18 cellular contexts compared by ENCODE assay signal in genomic region chr5:72149742-72150141, GRCh38. TPM values are rescaled to one million over a fixed set of nuclear protein-coding genes. Genes with fewer than 3 reads are reported as not detected.
DNase-seq lines count a peak whose midpoint lies in the region; ATAC-seq, FAIRE-seq and TF ChIP-seq lines count a peak whose summit lies in the region.
"Had no signal": no experiment of that assay in that cellular context is flagged by ENCODE, and none has a peak within 500 bp of the region (broad histone marks: within the 10 kb centered on the region; RNA-seq: fewer than 3 reads in every experiment).

No MANE protein-coding gene starts in this region.

- H3K27ac ChIP-seq in HepG2 (ENCODE audit: extremely low read length, insufficient read depth, low read length) (no peak overlapping the region), right lobe of liver (no peak overlapping the region), K562 (ENCODE audit: extremely low read depth, low read depth, low read length) (no peak overlapping the region), gastroesophageal sphincter (peak overlapping the region; percentile 75 to 89 (median 82))
- H3K27ac ChIP-seq: breast epithelium had no signal

- H3K4me2 ChIP-seq in HepG2 (ENCODE audit: low read depth, low read length) (no peak overlapping the region), K562 (ENCODE audit: insufficient read depth, low read length) (no peak overlapping the region)

- WGBS in HepG2 (ENCODE audit: low lambda C conversion rate) = 94% methylated on average over 2 of the region's 2 CpGs
- WGBS in right lobe of liver (ENCODE audit: insufficient coverage, low coverage, low lambda C conversion rate, missing lambda C conversion rate) = 90% methylated on average over 2 of the region's 2 CpGs
- 90% methylated on average over 2 of the region's 2 CpGs for WGBS in K562 (ENCODE audit: insufficient coverage, low coverage, missing lambda C conversion rate)
- WGBS in gastroesophageal sphincter (ENCODE audit: low coverage in 1 of 2), 2 donors = 67 to 77% methylated on average over 2 of the region's 2 CpGs

- H2AFZ ChIP-seq in HepG2 (ENCODE audit: low read length) (no peak overlapping the region), K562 (ENCODE audit: low read depth, low read length) (no peak overlapping the region)

- H3K36me3 ChIP-seq in HepG2 (replicated peaks in 1 of 2; ENCODE audit: control insufficient read depth in 1 of 2, insufficient read depth in 2 of 2, low read length in 2 of 2) = no peaks in the 10 kb centered on the region
- H3K36me3 ChIP-seq in right lobe of liver = no peaks in the 10 kb centered on the region
- H3K36me3 ChIP-seq in K562 (ENCODE audit: control insufficient read depth, insufficient read depth, low read length) = no peaks in the 10 kb centered on the region; the same call in 1 of the 3 replicates
- H3K36me3 ChIP-seq in gastroesophageal sphincter = no peaks in the 10 kb centered on the region
- H3K36me3 ChIP-seq: breast epithelium had no signal

- intact Hi-C loops in HepG2 (cut with micrococcal nuclease; ENCODE audit: unreplicated experiment) (no loop called here), right lobe of liver (cut with DNase I) (loop anchor here in 1 of 2 donors (10.0 kb wide), 1 partner anchor 165 kb away; no protein-coding TSS in a partner anchor), K562 (cut with micrococcal nuclease) (no loop called here)

- DNase-seq in HepG2 (ENCODE audit: low spot score) (no peak), right lobe of liver (no peak), K562 (ENCODE audit: extremely low read depth in 1 of 4, low spot score in 3 of 4) (no peak), COR-L47 (lab: John Stamatoyannopoulos, UW) (no peak), NCI-H1694 (lab: John Stamatoyannopoulos, UW) (no peak)
- DNase-seq: activated CD8-positive, alpha-beta memory T cell treated with anti-CD3 and anti-CD28 coated beads, Interleukin-2, amount 50 U/mL, for 4 hours; activated naive CD4-positive, alpha-beta T cell; heart left ventricle; MM.1S; NCI-H2081; NCI-H748 treated with DMSO at 0.1 percent for 48 hours; posterior cingulate gyrus; stimulated activated CD4-positive, alpha-beta T cell treated with anti-CD3 and anti-CD28 coated beads, Interleukin-15, amount 100 ng/mL, for 24 hours; substantia nigra had no signal

- H3K9me3 ChIP-seq in HepG2 (ENCODE audit: low read length) = no peaks in the 10 kb centered on the region
- H3K9me3 ChIP-seq in right lobe of liver = no peaks in the 10 kb centered on the region
- no peaks in the 10 kb centered on the region for H3K9me3 ChIP-seq in K562 (replicated peaks; ENCODE audit: control insufficient read depth, insufficient read depth, low read depth, low read length)
- no peaks in the 10 kb centered on the region for H3K9me3 ChIP-seq in gastroesophageal sphincter
- H3K9me3 ChIP-seq: breast epithelium had no signal

- H3K4me1 ChIP-seq in HepG2 (ENCODE audit: insufficient read depth, low read length) (peaks cover 21% of the 10 kb centered on the region), right lobe of liver (no peaks in the 10 kb centered on the region), K562 (replicated peaks in 1 of 2; ENCODE audit: control insufficient read depth in 2 of 2, insufficient read depth in 2 of 2, low read length in 2 of 2) (peaks cover 9% of the 10 kb centered on the region in 2 experiments; a peak in 4 of 5 replicates), gastroesophageal sphincter (peaks cover 31 to 98% (median 41%) of the 10 kb centered on the region in 3 donors)
- H3K4me1 ChIP-seq: breast epithelium had no signal

- no peaks in the 10 kb centered on the region for H4K20me1 ChIP-seq in HepG2 (ENCODE audit: insufficient read depth, low read length)
- no peaks in the 10 kb centered on the region for H4K20me1 ChIP-seq in K562 (replicated peaks; ENCODE audit: control insufficient read depth, insufficient read depth, low read length)

- TF ChIP-seq CTCF in HepG2 (CRISPR knock-in tag; IDR thresholded peaks at IDR 0.05) = no peak
- no peak for TF ChIP-seq CTCF in right lobe of liver (IDR thresholded peaks at IDR 0.05)
- peak in 2 of 3 experiments; percentile 15 to 37; a peak in 2 of 6 replicates for TF ChIP-seq CTCF in K562 (IDR thresholded peaks at IDR 0.05 in 2 of 3, conservative IDR thresholded peaks at IDR 0.05 in 1 of 3; ENCODE audit: insufficient read depth in 2 of 3, low read depth in 1 of 3, low read length in 3 of 3)
- peak in 3 of 4 experiments; percentile 25 to 41 (median 41) for TF ChIP-seq CTCF in gastroesophageal sphincter (IDR thresholded peaks at IDR 0.05)

- no peak for ATAC-seq in HepG2
- ATAC-seq in right lobe of liver = no peak
- ATAC-seq in K562 = no peak
- ATAC-seq in gastroesophageal sphincter = no peak
- no peak for ATAC-seq in GM18909 (IDR thresholded peaks at IDR 0.05; ENCODE audit: poor library complexity, unreplicated experiment)
- no peak for ATAC-seq in HG03280 (IDR thresholded peaks at IDR 0.05; ENCODE audit: unreplicated experiment)
- ATAC-seq: heart left ventricle had no signal

- FAIRE-seq in HepG2 (lab: Jason Lieb, UNC) (no peak), K562 (lab: Jason Lieb, UNC) (no peak)

- no peaks in the 10 kb centered on the region for H3K79me2 ChIP-seq in HepG2 (ENCODE audit: insufficient read depth, low read length)
- no peaks in the 10 kb centered on the region; the same call in 2 of the 3 replicates for H3K79me2 ChIP-seq in K562 (ENCODE audit: control insufficient read depth, insufficient read depth, low read length)

- CTCF ChIA-PET in HepG2 (lab: Yijun Ruan, JAX; ENCODE audit: low intra/inter-chr PET ratio, low total read pairs) (no interaction called here), K562 (lab: Yijun Ruan, JAX; ENCODE audit: low intra/inter-chr PET ratio) (interaction anchor here (0.7 kb wide), 1 partner anchor 120 kb away, joined by 3 read pairs; no protein-coding TSS in a partner anchor)

- no peak overlapping the region for H3K9ac ChIP-seq in HepG2 (ENCODE audit: insufficient read depth, low read depth, low read length)
- H3K9ac ChIP-seq in K562 (ENCODE audit: insufficient read depth in 1 of 2, low read depth in 2 of 2, low read length in 2 of 2) = no peak overlapping the region

- H3K9me1 ChIP-seq in K562 (ENCODE audit: control insufficient read depth, insufficient read depth, low read length) = no peaks in the 10 kb centered on the region

- in situ Hi-C loops in HepG2 (cut with HindIII; ENCODE audit: extremely low pct_ligation_motif_present, low pct_unique_long_range_greater_than_20kb) = no loop called here
- in situ Hi-C loops in K562 (cut with MboI) = no loop called here

- POLR2A ChIA-PET in HepG2 (lab: Yijun Ruan, JAX) (no interaction called here), K562 (lab: Yijun Ruan, JAX) (no interaction called here)

- no peak for TF ChIP-seq POLR2A in HepG2 (IDR thresholded peaks at IDR 0.05; ENCODE audit: insufficient read depth in 1 of 2, low read depth in 2 of 2, low read length in 2 of 2)
- TF ChIP-seq POLR2A in right lobe of liver (IDR thresholded peaks at IDR 0.05) = no peak
- no peak for TF ChIP-seq POLR2A in K562 (conservative IDR thresholded peaks at IDR 0.05)
- no peak for TF ChIP-seq POLR2A in gastroesophageal sphincter (IDR thresholded peaks at IDR 0.05)

- no peaks in the 10 kb centered on the region for H3K27me3 ChIP-seq in HepG2 (ENCODE audit: control insufficient read depth in 1 of 2, insufficient read depth in 2 of 2, low read length in 2 of 2)
- no peaks in the 10 kb centered on the region for H3K27me3 ChIP-seq in right lobe of liver
- no peaks in the 10 kb centered on the region for H3K27me3 ChIP-seq in K562 (ENCODE audit: control insufficient read depth in 2 of 2, insufficient read depth in 2 of 2, low read length in 2 of 2)
- no peaks in the 10 kb centered on the region for H3K27me3 ChIP-seq in gastroesophageal sphincter
- H3K27me3 ChIP-seq: breast epithelium had no signal

- no peak for TF ChIP-seq EP300 in HepG2 (IDR thresholded peaks at IDR 0.05; ENCODE audit: low read depth in 2 of 2, low read length in 2 of 2)
- TF ChIP-seq EP300 in HepG2 (CRISPR knock-in tag; IDR thresholded peaks at IDR 0.05; ENCODE audit: borderline replicate concordance) = no peak
- TF ChIP-seq EP300 in K562 (IDR thresholded peaks at IDR 0.05; ENCODE audit: low read length) = no peak
- TF ChIP-seq EP300 in gastroesophageal sphincter (IDR thresholded peaks at IDR 0.05) = no peak

- BruUV-seq in HepG2 (replicated peaks; lab: Mats Ljungman, UMichigan) (no TSS peak), K562 (replicated peaks; lab: Mats Ljungman, UMichigan) (no TSS peak)

- TF ChIP-seq RAD21 in HepG2 (CRISPR knock-in tag; IDR thresholded peaks at IDR 0.05) (no peak), K562 (CRISPR knock-in tag; conservative IDR thresholded peaks at IDR 0.05 in 1 of 2, IDR thresholded peaks at IDR 0.05 in 1 of 2) (peak in 1 of 2 experiments; percentile 25; a peak in 1 of 4 replicates)

- H3K4me3 ChIP-seq in HepG2 (replicated peaks in 1 of 3; ENCODE audit: insufficient read depth in 1 of 3, low read depth in 2 of 3, low read length in 3 of 3) (no peak overlapping the region), right lobe of liver (no peak overlapping the region), K562 (no peak overlapping the region), gastroesophageal sphincter (no peak overlapping the region)
- H3K4me3 ChIP-seq: breast epithelium, heart left ventricle had no signal

RNA-seq across cellular contexts. Expression of gene MAP1B, which starts 42.5 kb away (rescaled TPM):
- 6.2 and 12.6 TPM in 2 replicates for total RNA-seq in HepG2 (2016; rRNA removed; fragmentation: Illumina TruSeq; extraction: Trizol)
- total RNA-seq in HepG2 (2016; cell fraction: cytosol; rRNA removed; fragmentation: Illumina TruSeq; extraction: Trizol; ENCODE audit: low read depth) = 0.40 and 0.79 TPM in 2 replicates
- 6.4 and 11.8 TPM in 2 replicates for total RNA-seq in HepG2 (2016; cell fraction: insoluble cytoplasmic fraction; rRNA removed; fragmentation: Illumina TruSeq; extraction: Trizol)
- 2.6 and 2.7 TPM in 2 replicates for total RNA-seq in HepG2 (2016; cell fraction: membrane; rRNA removed; fragmentation: Illumina TruSeq; extraction: Trizol)
- total RNA-seq in HepG2 (2016; cell fraction: nucleus; rRNA removed; fragmentation: Illumina TruSeq; extraction: Trizol) = 18.5 and 24.0 TPM in 2 replicates
- 3.3 and 3.5 TPM in 2 replicates for polyA plus RNA-seq in HepG2 (2011; rRNA removed)
- 2.5 and 3.3 TPM in 2 replicates for polyA plus RNA-seq in HepG2 (2011; cell fraction: cytosol; rRNA removed)
- 5.5 and 6.8 TPM in 2 replicates for polyA plus RNA-seq in HepG2 (2011; cell fraction: nucleus; rRNA removed)
- polyA plus RNA-seq in HepG2 (2012) = 2.7 and 5.6 TPM in 2 replicates
- 0.14 TPM in 2 replicates for polyA plus RNA-seq in HepG2 (2016; cell fraction: cytosol; fragmentation: Illumina TruSeq; extraction: Trizol; ENCODE audit: low read depth)
- 4.1 and 5.0 TPM in 2 replicates for polyA plus RNA-seq in HepG2 (2016; cell fraction: insoluble cytoplasmic fraction; fragmentation: Illumina TruSeq; extraction: Trizol; ENCODE audit: low read depth)
- 0.37 and 0.50 TPM in 2 replicates for polyA plus RNA-seq in HepG2 (2016; cell fraction: membrane; fragmentation: Illumina TruSeq; extraction: Trizol; ENCODE audit: low read depth)
- polyA plus RNA-seq in HepG2 (2016; cell fraction: nucleus; fragmentation: Illumina TruSeq; extraction: Trizol; ENCODE audit: insufficient read depth, low read depth) = 10.5 and 11.0 TPM in 2 replicates
- polyA minus RNA-seq in HepG2 (2011; rRNA and poly(A)+ RNA removed; ENCODE audit: low replicate concordance) = 0.37 and 38.7 TPM in 2 replicates
- polyA minus RNA-seq in HepG2 (2011; cell fraction: cytosol; rRNA and poly(A)+ RNA removed) = 8.5 and 16.4 TPM in 2 replicates
- 13.8 and 21.1 TPM in 2 replicates for polyA minus RNA-seq in HepG2 (2011; cell fraction: nucleus; rRNA and poly(A)+ RNA removed)
- total RNA-seq in right lobe of liver = 10 to 100 TPM in 2 of 6 experiments, 1 to 10 TPM in 4; 2.4 to 14.0 (median 5.3) TPM
- total RNA-seq in K562 (2011; cell fraction: chromatin; rRNA removed; ENCODE audit: low replicate concordance) = 40.0 and 59.2 TPM in 2 replicates
- total RNA-seq in K562 (2011; cell fraction: nucleolus; rRNA removed) = 29.5 and 48.0 TPM in 2 replicates
- total RNA-seq in K562 (2011; cell fraction: nucleoplasm; rRNA removed) = 40.7 and 44.0 TPM in 2 replicates
- total RNA-seq in K562 (2014; rRNA removed) = 17.3 and 23.7 TPM in 2 replicates
- 26.4 and 28.7 TPM in 2 replicates for total RNA-seq in K562 (2014; rRNA removed; fragmentation: Illumina TruSeq; extraction: Trizol)
- 15.4 and 17.5 TPM in 2 replicates for total RNA-seq in K562 (2015; rRNA removed; fragmentation: Illumina TruSeq; extraction: Trizol)
- 61.4 and 66.1 TPM in 2 replicates for total RNA-seq in K562 (2021)
- 5.2 and 8.0 TPM in 2 replicates for polyA plus RNA-seq in K562 (2011; rRNA removed)
- 9.8 and 14.0 TPM in 2 replicates for polyA plus RNA-seq in K562 (2011; cell fraction: cytosol; rRNA removed)
- polyA plus RNA-seq in K562 (2011; cell fraction: nucleus; rRNA removed) = 7.7 and 8.0 TPM in 2 replicates
- polyA plus RNA-seq in K562 (2012) = 10.2 and 16.8 TPM in 2 replicates
- polyA plus RNA-seq in K562 (2014; fragmentation: Illumina TruSeq; extraction: Trizol) = 22.5 and 24.4 TPM in 2 replicates
- polyA plus RNA-seq in K562 (2014; fragmentation: Nextera tagmentation; extraction: Ambion mirVana) = 10 to 100 TPM in 1 of 2 experiments, 1 to 10 TPM in 1; 9.9 to 30.1 TPM
- polyA plus RNA-seq in K562 (2014; rRNA removed) = 12.5 and 12.9 TPM in 2 replicates
- polyA minus RNA-seq in K562 (2011; rRNA and poly(A)+ RNA removed) = 18.9 and 28.9 TPM in 2 replicates
- polyA minus RNA-seq in K562 (2011; cell fraction: cytosol; rRNA and poly(A)+ RNA removed) = 13.7 and 23.6 TPM in 2 replicates
- polyA minus RNA-seq in K562 (2011; cell fraction: nucleus; rRNA and poly(A)+ RNA removed) = 18.7 and 26.7 TPM in 2 replicates
- 1,000 to 10,000 TPM in 1 of 4 donors, 100 to 1,000 TPM in 3; 601 to 1,344 (median 738) TPM for total RNA-seq in gastroesophageal sphincter

Comparison
In these comparisons a context has a peak if more than half of its experiments do, and no peak if none do; other contexts are left out.
1. H3K27ac ChIP-seq: peak in gastroesophageal sphincter (4 of 4); none in HepG2 (single experiment), right lobe of liver (0 of 3) and K562 (single experiment).
2. CTCF ChIP-seq: peak in K562 (2 of 3) and gastroesophageal sphincter (3 of 4); none in HepG2 (single experiment) and right lobe of liver (0 of 4).
3. RNA of gene MAP1B, which starts 42.5 kb away (total RNA-seq): 601 to 1,344 TPM in gastroesophageal sphincter; 15.4 to 66.1 TPM in K562, 0.40 to 24.0 TPM in HepG2 and 2.4 to 14.0 TPM in right lobe of liver; every median in the first group is over 4 times any median in the second.
4. Of the 241 proteins assayed by ChIP-seq in both HepG2 and K562: peak only in HepG2: STAG1; only in K562: CTCF; in both: none; in neither: 238; mixed calls (peak in some experiments, not most) for 1.